ENCODE assay signal across 18 cellular contexts in the genomic region with DNA sequence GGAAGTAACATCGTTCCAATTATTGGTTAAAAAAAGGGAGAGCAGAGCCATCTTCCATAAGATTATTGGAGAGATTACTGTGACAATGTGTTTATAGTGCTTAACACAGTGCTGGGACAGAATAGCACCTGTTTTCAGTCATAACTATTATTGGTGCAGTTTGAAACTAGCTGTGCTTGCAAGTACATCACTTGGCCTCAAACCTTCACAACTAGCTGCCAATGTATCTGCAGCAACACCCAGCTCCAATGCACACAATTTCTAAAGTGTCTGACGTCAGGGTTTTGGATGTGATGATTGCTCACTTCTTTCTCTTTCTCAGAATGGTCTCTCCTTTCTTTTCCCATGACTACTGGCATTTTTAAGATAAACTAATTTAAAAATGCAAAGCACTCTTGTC.
"Had no signal": no experiment of that assay in that cellular context is flagged by ENCODE, and none has a peak within 500 bp of the region (broad histone marks: within the 10 kb centered on the region; RNA-seq: fewer than 3 reads in every experiment).

No MANE protein-coding gene starts in this region.

- DNase-seq: Kasumi-1, KG1, MV-4-11, NCI-H1048, NCI-H1105, NCI-H1417, NCI-H1436 treated with DMSO at 0.1 percent for 48 hours, NCI-H1694, NCI-H187 treated with DMSO at 0.1 percent for 48 hours, NCI-H2107, NCI-H2227 treated with DMSO at 0.1 percent for 48 hours, NCI-H524, PC-3, SHP77 treated with DMSO at 0.1 percent for 48 hours, SJCRH30 had no signal

- H3K4me3 ChIP-seq: SJCRH30 had no signal

- H3K27ac ChIP-seq: SJCRH30 had no signal

- H3K36me3 ChIP-seq: SJCRH30 had no signal

- H3K4me1 ChIP-seq: SJCRH30 had no signal

- ATAC-seq: Panc1, PC-3, Right ventricle myocardium inferior, SK-N-SH treated with all-trans-retinoic acid at 6 μM for 48 hours had no signal

- H3K9me3 ChIP-seq: SJCRH30 had no signal
